9 cellular contexts compared by ENCODE assay signal in the genomic region with DNA sequence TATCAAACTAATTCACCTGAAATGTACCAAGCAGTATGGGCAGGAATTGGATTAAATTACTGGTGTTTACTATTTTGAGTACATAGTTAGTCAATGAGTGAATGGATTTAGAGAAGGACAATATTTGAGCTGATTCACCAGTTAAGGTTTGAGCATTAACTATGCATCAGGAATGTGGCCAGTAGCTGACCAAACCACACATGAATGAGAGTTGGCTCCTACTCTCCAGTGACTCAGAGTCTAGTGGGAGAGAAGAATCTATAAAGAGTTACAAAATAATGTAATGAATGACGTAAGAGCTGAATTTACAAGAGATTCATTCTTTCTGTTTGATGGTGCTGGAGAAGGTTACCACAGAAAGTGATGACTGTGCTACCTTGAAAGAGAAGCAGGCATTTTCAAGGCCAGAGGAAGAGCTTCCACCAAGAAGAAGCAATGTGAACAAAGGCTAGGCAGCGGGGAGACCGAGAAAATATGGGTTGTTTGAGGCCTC. TPM values are rescaled to one million over a fixed set of nuclear protein-coding genes. Genes with fewer than 3 reads are reported as not detected.
A peak's percentile ranks its signal among the peaks of the same experiment; 100 is the strongest.
DNase-seq lines count a peak whose midpoint lies in the region; ATAC-seq and TF ChIP-seq lines count a peak whose summit lies in the region.
"Had no signal": no experiment of that assay in that cellular context is flagged by ENCODE, and none has a peak within 500 bp of the region (broad histone marks: within the 10 kb centered on the region; RNA-seq: fewer than 3 reads in every experiment).

No MANE protein-coding gene starts in this region.

- TF ChIP-seq CTCF in astrocyte of the cerebellum (IDR thresholded peaks at IDR 0.05; ENCODE audit: low read depth, low read length, missing control alignments) (no peak), left lung (IDR thresholded peaks at IDR 0.05) (no peak)

- in situ Hi-C loops in astrocyte of the cerebellum (cut with HindIII; ENCODE audit: low sequenced_read_pairs) (no loop called here), KBM-7 (cut with MboI; ENCODE audit: low pct_unique_long_range_greater_than_20kb, low sequenced_read_pairs) (no loop called here)

- H3K27me3 ChIP-seq in left lung: no peaks in the 10 kb centered on the region

- DNase-seq in AG08395 (ENCODE audit: low spot score): peak; percentile 95
- DNase-seq in HS-27A (ENCODE audit: low read depth): peak; percentile 84
- DNase-seq in astrocyte of the cerebellum (ENCODE audit: low read depth): peak; percentile 99
- DNase-seq in left lung: no peak
- no peak for DNase-seq in KBM-7
- no peak for DNase-seq in midbrain (lab: John Stamatoyannopoulos, UW)
- no peak for DNase-seq in amygdala (lab: John Stamatoyannopoulos, UW)

- ATAC-seq in left lung: peak; percentile 88
- no peak for ATAC-seq in GM18505 (IDR thresholded peaks at IDR 0.05; ENCODE audit: unreplicated experiment)

- peaks cover 0 to 36% of the 10 kb centered on the region in 2 donors for H3K4me1 ChIP-seq in left lung

- no peak for TF ChIP-seq POLR2A in GM18505 (IDR thresholded peaks at IDR 0.05; ENCODE audit: borderline replicate concordance, extremely low read depth, insufficient read depth, insufficient read length)

- no peaks in the 10 kb centered on the region for H3K9me3 ChIP-seq in left lung

- peaks cover 0 to 23% of the 10 kb centered on the region in 2 donors for H3K36me3 ChIP-seq in left lung

- intact Hi-C loops in left lung (cut with DNase I): no loop called here

- H3K4me3 ChIP-seq in astrocyte of the cerebellum (ENCODE audit: low read depth, low read length): no peak overlapping the region
- H3K4me3 ChIP-seq in left lung: no peak overlapping the region

- peak overlapping the region; percentile 4 to 62 for H3K27ac ChIP-seq in left lung

RNA-seq across cellular contexts. Expression of a gene that starts 6.6 kb away (rescaled TPM):
- 10 to 100 TPM; 35.8 to 46.0 TPM for total RNA-seq in left lung

RNA-seq across cellular contexts. Expression of a gene that starts 9.9 kb away (rescaled TPM):
- total RNA-seq in left lung: not detected
- total RNA-seq: mesenteric fat pad had no signal

RNA-seq across cellular contexts. Expression of a gene that starts 18.0 kb away (rescaled TPM):
- total RNA-seq in left lung: 1 to 10 TPM; 3.3 to 3.9 TPM

Comparison
In these comparisons a context has a peak if more than half of its experiments do, and no peak if none do; other contexts are left out.
1. DNase-seq: peak in AG08395 (single experiment), HS-27A (single experiment) and astrocyte of the cerebellum (single experiment); none in left lung (0 of 2), KBM-7 (single experiment), midbrain (single experiment) and amygdala (0 of 56).